ENCODE assay signal across 18 cellular contexts in the genomic region with DNA sequence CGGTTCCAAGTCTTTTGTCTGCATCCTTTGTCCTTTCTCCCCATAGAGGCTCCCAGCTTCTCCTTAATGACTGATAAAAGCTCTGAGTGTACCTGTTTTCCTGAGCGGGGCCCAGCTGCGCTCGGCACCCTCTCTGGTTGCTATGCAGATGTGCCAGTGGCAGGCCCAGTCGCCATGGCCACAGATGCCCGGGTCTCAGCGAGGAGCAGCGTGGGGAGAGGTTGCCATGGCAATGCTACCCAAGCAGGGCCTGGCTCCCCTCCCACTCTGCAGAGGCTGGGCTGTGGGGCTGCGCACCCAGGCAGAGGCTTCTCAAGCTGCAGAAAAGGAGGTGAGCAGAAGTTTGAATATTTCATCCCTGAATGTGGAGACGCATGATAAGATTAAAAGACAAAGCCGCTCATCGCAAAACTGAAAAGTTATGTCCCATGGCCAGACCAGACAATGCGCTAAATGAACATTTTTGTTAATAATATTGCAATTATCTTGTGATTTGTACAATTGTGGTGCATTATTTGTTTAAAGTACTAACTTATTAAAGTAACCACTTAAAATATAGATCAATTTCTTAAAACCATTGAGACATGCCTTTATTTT.
DNase-seq lines count a peak whose midpoint lies in the region; ATAC-seq and TF ChIP-seq lines count a peak whose summit lies in the region.
"Had no signal": no experiment of that assay in that cellular context is flagged by ENCODE, and none has a peak within 500 bp of the region (broad histone marks: within the 10 kb centered on the region; RNA-seq: fewer than 3 reads in every experiment).

No MANE protein-coding gene starts in this region.

- no peaks in the 10 kb centered on the region for H3K36me3 ChIP-seq in CD8-positive, alpha-beta T cell (ENCODE audit: insufficient read depth, low read length)
- H3K36me3 ChIP-seq: heart left ventricle, sigmoid colon had no signal

- no peaks in the 10 kb centered on the region for H3K36me3 Mint-ChIP-seq in brain
- no peaks in the 10 kb centered on the region for H3K36me3 Mint-ChIP-seq in CD8-positive, alpha-beta T cell
- H3K36me3 Mint-ChIP-seq: mesothelial cell of epicardium had no signal

- peak overlapping the region in 3 of 5 experiments; percentile 78 to 97 (median 86) for H3K27ac Mint-ChIP-seq in brain
- no peak overlapping the region for H3K27ac Mint-ChIP-seq in CD8-positive, alpha-beta T cell
- H3K27ac Mint-ChIP-seq: activated CD4-positive, alpha-beta memory T cell treated with anti-CD3 and anti-CD28 coated beads, Interleukin-2, amount 10 ng/mL, durations not matched to agents 7 days and 5 days; CD4-positive, alpha-beta T cell; mesothelial cell of epicardium had no signal

- H3K27ac ChIP-seq in CD8-positive, alpha-beta T cell (ENCODE audit: low read depth, low read length): no peak overlapping the region
- H3K27ac ChIP-seq: GM23248, heart left ventricle, sigmoid colon, VCaP had no signal

- POLR2A ChIA-PET in CD8-positive, alpha-beta T cell (lab: Charles Lee): no interaction called here

- ATAC-seq in CD8-positive, alpha-beta T cell: no peak
- ATAC-seq: heart left ventricle, Panc1 had no signal

- peak overlapping the region in 4 of 5 experiments; percentile 6 to 64 (median 26) for H3K4me3 Mint-ChIP-seq in brain
- no peak overlapping the region for H3K4me3 Mint-ChIP-seq in CD8-positive, alpha-beta T cell
- H3K4me3 Mint-ChIP-seq: activated CD4-positive, alpha-beta memory T cell treated with anti-CD3 and anti-CD28 coated beads, Interleukin-2, amount 10 ng/mL, durations not matched to agents 7 days and 5 days; CD4-positive, alpha-beta T cell; mesothelial cell of epicardium had no signal

- no peaks in the 10 kb centered on the region for H3K4me1 ChIP-seq in CD8-positive, alpha-beta T cell (ENCODE audit: insufficient read depth, low read length)
- H3K4me1 ChIP-seq: heart left ventricle, sigmoid colon had no signal

- H3K4me1 Mint-ChIP-seq in brain: peaks cover 38% of the 10 kb centered on the region
- H3K4me1 Mint-ChIP-seq in CD8-positive, alpha-beta T cell (ENCODE audit: low read depth): no peaks in the 10 kb centered on the region
- H3K4me1 Mint-ChIP-seq: activated CD4-positive, alpha-beta memory T cell treated with anti-CD3 and anti-CD28 coated beads, Interleukin-2, amount 10 ng/mL, durations not matched to agents 7 days and 5 days; mesothelial cell of epicardium had no signal

- no peak for TF ChIP-seq CTCF in brain (conservative IDR thresholded peaks at IDR 0.05)
- TF ChIP-seq CTCF in CD8-positive, alpha-beta T cell (IDR thresholded peaks at IDR 0.05): no peak

- DNase-seq in Ammon's horn (ENCODE audit: low spot score) (peak; percentile 50), NCI-H1092 treated with DMSO at 0.1 percent for 48 hours (lab: John Stamatoyannopoulos, UW) (peak; percentile 85), NCI-H2171 (lab: John Stamatoyannopoulos, UW) (peak; percentile 63), pons (ENCODE audit: low spot score) (no peak), A172 (ENCODE audit: low spot score) (no peak)
- no peak for DNase-seq in CD8-positive, alpha-beta T cell
- no peak for DNase-seq in activated T-cell treated with anti-CD3 and anti-CD28 coated beads, Interleukin-2, amount 50 U/mL, for 48 hours
- DNase-seq: activated CD4-positive, alpha-beta memory T cell treated with anti-CD3 and anti-CD28 coated beads, Interleukin-2, amount 10 ng/mL, durations not matched to agents 7 days and 5 days; CD4-positive, alpha-beta T cell; GM23248; heart left ventricle; Kasumi-1; NCI-H510A treated with DMSO at 0.1 percent for 48 hours; sigmoid colon had no signal

- peaks cover 4% of the 10 kb centered on the region for H3K27me3 Mint-ChIP-seq in brain
- peaks cover 33% of the 10 kb centered on the region for H3K27me3 Mint-ChIP-seq in CD8-positive, alpha-beta T cell (ENCODE audit: low read depth)

- H3K9me3 Mint-ChIP-seq in brain: peaks cover 10 to 30% (median 20%) of the 10 kb centered on the region in 5 experiments
- peaks cover 2% of the 10 kb centered on the region for H3K9me3 Mint-ChIP-seq in CD8-positive, alpha-beta T cell
- H3K9me3 Mint-ChIP-seq: activated CD4-positive, alpha-beta memory T cell treated with anti-CD3 and anti-CD28 coated beads, Interleukin-2, amount 10 ng/mL, durations not matched to agents 7 days and 5 days had no signal

- CTCF ChIA-PET in CD8-positive, alpha-beta T cell (lab: Charles Lee): no interaction called here

- H3K4me3 ChIP-seq in CD8-positive, alpha-beta T cell (ENCODE audit: low read depth, low read length): no peak overlapping the region
- H3K4me3 ChIP-seq: GM23248, heart left ventricle, sigmoid colon had no signal

- H3K9me3 ChIP-seq in CD8-positive, alpha-beta T cell (ENCODE audit: low read length): no peaks in the 10 kb centered on the region

- no peaks in the 10 kb centered on the region for H3K27me3 ChIP-seq in CD8-positive, alpha-beta T cell (ENCODE audit: insufficient read depth, low read length)

- intact Hi-C loops in CD8-positive, alpha-beta T cell (cut with DNase I, micrococcal nuclease): no loop called here

Comparison
In these comparisons a context has a peak if more than half of its experiments do, and no peak if none do; other contexts are left out.
1. DNase-seq: peak in Ammon's horn (single experiment), NCI-H1092 treated with DMSO at 0.1 percent for 48 hours (single experiment) and NCI-H2171 (single experiment); none in CD8-positive, alpha-beta T cell (0 of 7), pons (single experiment), A172 (single experiment) and activated T-cell treated with anti-CD3 and anti-CD28 coated beads, Interleukin-2, amount 50 U/mL, for 48 hours (0 of 2).